In the genomic region with DNA sequence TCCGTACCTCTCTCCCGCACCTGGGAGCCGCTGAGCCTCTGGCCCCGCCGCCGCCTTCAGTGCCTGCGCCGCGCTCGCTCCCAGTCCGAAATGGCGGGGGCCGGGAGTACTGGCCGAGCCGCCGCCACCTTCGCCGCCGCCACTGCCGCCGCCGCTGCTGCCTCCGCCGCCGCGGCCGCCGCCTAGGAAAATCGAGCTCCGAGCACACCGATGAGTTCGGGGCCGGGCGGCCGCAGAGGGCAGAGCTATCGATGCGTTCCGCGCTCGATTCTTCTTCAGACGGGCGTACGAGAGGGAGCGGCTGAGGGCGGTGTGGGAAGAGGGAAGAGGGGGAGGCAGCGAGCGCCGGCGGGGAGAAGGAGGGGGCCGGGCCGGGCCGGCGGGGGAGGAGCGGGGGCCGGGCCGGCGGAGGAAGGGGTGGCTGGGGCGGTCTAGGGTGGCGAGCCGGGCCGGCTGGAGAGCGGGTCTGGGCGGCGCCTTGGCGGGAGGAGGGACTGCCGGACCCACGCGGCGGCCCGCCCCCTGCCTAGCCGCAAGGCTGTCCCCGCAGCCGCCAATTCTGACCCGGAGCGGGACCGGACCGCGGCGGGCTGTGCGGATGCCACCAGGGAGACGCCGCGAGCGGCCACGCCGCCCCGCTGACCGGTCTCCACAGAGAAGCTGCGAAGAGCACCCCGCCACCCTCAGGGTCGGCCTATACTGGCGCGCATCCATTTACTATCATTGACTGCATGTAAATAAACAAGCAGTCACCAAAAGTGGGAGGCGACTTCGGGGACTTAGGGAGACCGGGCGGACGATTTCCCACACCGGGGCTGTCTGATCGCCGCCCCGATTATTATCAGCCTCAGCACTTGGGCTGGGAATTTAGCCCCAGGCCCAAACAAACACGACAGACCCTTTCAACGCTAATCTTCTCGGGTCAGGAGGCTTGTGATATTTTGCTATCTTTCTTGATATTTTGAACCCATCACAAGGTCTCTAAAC, we compare ENCODE assay signal across 1 cellular context.
A peak's percentile ranks its signal among the peaks of the same experiment; 100 is the strongest.
TF ChIP-seq lines count a peak whose summit lies in the region.

TSS of gene KRAS (minus strand) at position 186 of the 987 bp plus-strand sequence.

TF ChIP-seq in H1, 55 proteins besides CTCF, POLR2A, EP300 and RAD21 (continues in another document):
- no peak for TF ChIP-seq RFX5 (IDR thresholded peaks at IDR 0.05; ENCODE audit: borderline replicate concordance, low read depth, low read length)
- no peak; the same call in 1 of the 2 replicates for TF ChIP-seq MAX (IDR thresholded peaks at IDR 0.05)
- TF ChIP-seq RNF2 (IDR thresholded peaks at IDR 0.05; ENCODE audit: borderline replicate concordance, low read depth, low read length, missing control alignments, poor library complexity, severe bottlenecking): no peak
- no peak for TF ChIP-seq BCL11A (IDR thresholded peaks at IDR 0.05; ENCODE audit: low read depth in 2 of 2, low read length in 2 of 2)
- TF ChIP-seq PHF8 (conservative IDR thresholded peaks at IDR 0.05; ENCODE audit: low read depth, low read length): peak; percentile 43
- TF ChIP-seq CHD1 (IDR thresholded peaks at IDR 0.05; ENCODE audit: low read depth, low read length): no peak
- TF ChIP-seq CHD7 (IDR thresholded peaks at IDR 0.05; ENCODE audit: insufficient replicate concordance, low read length): no peak
- TF ChIP-seq, protein P1, sequence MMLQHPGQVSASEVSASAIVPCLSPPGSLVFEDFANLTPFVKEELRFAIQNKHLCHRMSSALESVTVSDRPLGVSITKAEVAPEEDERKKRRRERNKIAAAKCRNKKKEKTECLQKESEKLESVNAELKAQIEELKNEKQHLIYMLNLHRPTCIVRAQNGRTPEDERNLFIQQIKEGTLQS (IDR thresholded peaks at IDR 0.05; ENCODE audit: insufficient read depth, low read depth, low read length): no peak
- TF ChIP-seq FOSL1 (IDR thresholded peaks at IDR 0.05; ENCODE audit: insufficient read depth, low read depth, low read length): no peak
- no peak for TF ChIP-seq JUND (IDR thresholded peaks at IDR 0.05; ENCODE audit: low read length)
- TF ChIP-seq NRF1 (IDR thresholded peaks at IDR 0.05; ENCODE audit: low read depth, low read length): no peak
- TF ChIP-seq TCF12 (IDR thresholded peaks at IDR 0.05; ENCODE audit: low read depth, low read length): no peak
- no peak for TF ChIP-seq CTBP2 (IDR thresholded peaks at IDR 0.05; ENCODE audit: borderline replicate concordance, insufficient read depth, insufficient read length, low read length)
- TF ChIP-seq GABPA (IDR thresholded peaks at IDR 0.05; ENCODE audit: borderline replicate concordance, insufficient read depth, low read length): no peak
- peak; percentile 70 for TF ChIP-seq KDM4A (IDR thresholded peaks at IDR 0.05; ENCODE audit: low read depth, low read length, severe bottlenecking)
- TF ChIP-seq E2F6 (IDR thresholded peaks at IDR 0.05): peak; percentile 36; the same call in 1 of the 2 replicates
- TF ChIP-seq, protein P2, sequence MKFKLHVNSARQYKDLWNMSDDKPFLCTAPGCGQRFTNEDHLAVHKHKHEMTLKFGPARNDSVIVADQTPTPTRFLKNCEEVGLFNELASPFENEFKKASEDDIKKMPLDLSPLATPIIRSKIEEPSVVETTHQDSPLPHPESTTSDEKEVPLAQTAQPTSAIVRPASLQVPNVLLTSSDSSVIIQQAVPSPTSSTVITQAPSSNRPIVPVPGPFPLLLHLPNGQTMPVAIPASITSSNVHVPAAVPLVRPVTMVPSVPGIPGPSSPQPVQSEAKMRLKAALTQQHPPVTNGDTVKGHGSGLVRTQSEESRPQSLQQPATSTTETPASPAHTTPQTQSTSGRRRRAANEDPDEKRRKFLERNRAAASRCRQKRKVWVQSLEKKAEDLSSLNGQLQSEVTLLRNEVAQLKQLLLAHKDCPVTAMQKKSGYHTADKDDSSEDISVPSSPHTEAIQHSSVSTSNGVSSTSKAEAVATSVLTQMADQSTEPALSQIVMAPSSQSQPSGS (IDR thresholded peaks at IDR 0.05; ENCODE audit: low read length): no peak
- TF ChIP-seq TEAD4 (IDR thresholded peaks at IDR 0.05; ENCODE audit: low read depth, low read length): no peak
- no peak for TF ChIP-seq SIRT6 (IDR thresholded peaks at IDR 0.05; ENCODE audit: low read length)
- no peak for TF ChIP-seq SIX5 (IDR thresholded peaks at IDR 0.05; ENCODE audit: low read depth, low read length)
- no peak for TF ChIP-seq CBX8 (IDR thresholded peaks at IDR 0.05; ENCODE audit: borderline replicate concordance, low read depth, low read length)
- peak; percentile 67 for TF ChIP-seq EGR1 (IDR thresholded peaks at IDR 0.05; ENCODE audit: borderline replicate concordance, low read depth, low read length)
- TF ChIP-seq CREB1 (IDR thresholded peaks at IDR 0.05): peak; percentile 75
- no peak for TF ChIP-seq HDAC6 (IDR thresholded peaks at IDR 0.05; ENCODE audit: low read depth, low read length)
- peak; percentile 68 for TF ChIP-seq ASH2L (IDR thresholded peaks at IDR 0.05; ENCODE audit: low read length)
- TF ChIP-seq TAF1 (IDR thresholded peaks at IDR 0.05; ENCODE audit: low read depth, low read length): peak; percentile 74
- TF ChIP-seq NANOG (IDR thresholded peaks at IDR 0.05; ENCODE audit: insufficient read depth, low read depth, low read length, poor library complexity, severe bottlenecking): no peak
- peak; percentile 90 for TF ChIP-seq RBBP5 (IDR thresholded peaks at IDR 0.05; ENCODE audit: borderline replicate concordance, low read depth, low read length)
- TF ChIP-seq TBP (IDR thresholded peaks at IDR 0.05; ENCODE audit: low read depth, low read length): 0 out of 2 replicates have a peak, but pooled peaks have one; percentile 51
- no peak; the same call in 1 of the 2 replicates for TF ChIP-seq CHD2 (IDR thresholded peaks at IDR 0.05; ENCODE audit: low read length)
- no peak; the same call in 1 of the 2 replicates for TF ChIP-seq POLR2AphosphoS5 (IDR thresholded peaks at IDR 0.05; ENCODE audit: low read depth, low read length)
- no peak for TF ChIP-seq CEBPB (IDR thresholded peaks at IDR 0.05; ENCODE audit: low read depth, low read length)
- no peak for TF ChIP-seq HDAC2 (IDR thresholded peaks at IDR 0.05; ENCODE audit: borderline replicate concordance in 1 of 2, low read depth in 2 of 2, low read length in 2 of 2)
- TF ChIP-seq USF2 (IDR thresholded peaks at IDR 0.05; ENCODE audit: low read length): no peak
- TF ChIP-seq RXRA (IDR thresholded peaks at IDR 0.05; ENCODE audit: insufficient read depth, low read depth, low read length): 0 out of 2 replicates have a peak, but pooled peaks have one; percentile 26
- TF ChIP-seq SRF (IDR thresholded peaks at IDR 0.05; ENCODE audit: low read depth, low read length): peak; percentile 94
- TF ChIP-seq KDM1A (IDR thresholded peaks at IDR 0.05; ENCODE audit: borderline replicate concordance, low read length): no peak
- no peak for TF ChIP-seq GTF2F1 (IDR thresholded peaks at IDR 0.05; ENCODE audit: borderline replicate concordance, low read depth, low read length)
- no peak for TF ChIP-seq EZH2 (IDR thresholded peaks at IDR 0.05; ENCODE audit: low read depth, low read length, severe bottlenecking)
- TF ChIP-seq MAFK (IDR thresholded peaks at IDR 0.05; ENCODE audit: low read depth, low read length): no peak
- no peak for TF ChIP-seq SP2 (IDR thresholded peaks at IDR 0.05; ENCODE audit: low read length)
- TF ChIP-seq JUN (IDR thresholded peaks at IDR 0.05; ENCODE audit: low read depth, low read length): no peak
- TF ChIP-seq YY1 (IDR thresholded peaks at IDR 0.05; ENCODE audit: low read depth, low read length): peak; percentile 67; the same call in 1 of the 2 replicates
- TF ChIP-seq BRCA1 (IDR thresholded peaks at IDR 0.05; ENCODE audit: low read depth, low read length): no peak
- no peak for TF ChIP-seq BACH1 (IDR thresholded peaks at IDR 0.05; ENCODE audit: low read length)
- TF ChIP-seq SP1 (IDR thresholded peaks at IDR 0.05; ENCODE audit: low read depth, low read length): peak; percentile 37; the same call in 1 of the 2 replicates
- TF ChIP-seq SAP30 (IDR thresholded peaks at IDR 0.05; ENCODE audit: insufficient read depth, insufficient replicate concordance, low read length): no peak
- TF ChIP-seq KDM5A (IDR thresholded peaks at IDR 0.05; ENCODE audit: low read length): no peak
- TF ChIP-seq SP4 (IDR thresholded peaks at IDR 0.05; ENCODE audit: low read length): no peak
- TF ChIP-seq ZNF274 (IDR thresholded peaks at IDR 0.05; ENCODE audit: borderline replicate concordance, extremely low read depth, low read length): no peak
- peak in 1 of 2 experiments; percentile 62; a peak in 2 of 4 replicates for TF ChIP-seq SIN3A (conservative IDR thresholded peaks at IDR 0.05 in 1 of 2, IDR thresholded peaks at IDR 0.05 in 1 of 2; ENCODE audit: low read depth in 1 of 2, low read length in 2 of 2)
- TF ChIP-seq CBX5 (IDR thresholded peaks at IDR 0.05; ENCODE audit: low read depth, low read length): no peak
- no peak for TF ChIP-seq POU5F1 (IDR thresholded peaks at IDR 0.05; ENCODE audit: low read depth, low read length)
- TF ChIP-seq SUZ12 (IDR thresholded peaks at IDR 0.05; ENCODE audit: low read length): no peak
